1 cellular context compared by ENCODE assay signal in the genomic region with DNA sequence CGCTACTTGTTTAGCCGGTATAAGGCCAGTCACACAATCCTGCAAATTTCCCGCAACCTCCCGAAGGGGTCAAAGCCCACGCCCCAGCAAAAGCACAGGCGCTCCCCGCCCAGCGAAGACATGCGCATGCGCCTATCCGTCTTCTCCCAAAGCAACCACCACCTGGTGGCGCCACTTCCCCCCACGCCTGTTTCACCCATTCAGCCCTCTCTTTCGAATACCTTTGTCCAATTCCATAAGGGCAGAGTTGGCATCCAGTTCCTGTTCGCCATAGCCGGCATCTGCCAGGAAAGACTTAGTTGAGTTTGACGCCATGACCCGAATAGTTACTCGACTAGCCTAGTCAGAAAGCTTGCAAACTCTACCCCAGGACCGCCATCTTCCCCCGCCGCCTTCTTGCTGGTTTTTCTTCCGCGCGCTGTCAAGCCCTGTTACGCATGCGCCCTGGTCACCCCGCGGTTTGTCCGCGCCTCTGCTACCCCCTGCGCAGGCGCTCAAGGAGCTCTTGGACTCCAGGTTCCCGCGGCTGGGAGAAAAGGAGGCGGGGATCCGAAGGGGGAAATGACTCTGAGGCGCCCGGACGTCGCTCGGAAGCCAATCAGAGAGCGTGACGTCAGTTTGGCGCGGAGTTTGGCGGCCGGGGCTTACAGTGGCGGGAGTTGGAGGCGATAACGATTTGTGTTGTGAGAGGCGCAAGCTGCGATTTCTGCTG.
TF ChIP-seq lines count a peak whose summit lies in the region.

A gene with protein sequence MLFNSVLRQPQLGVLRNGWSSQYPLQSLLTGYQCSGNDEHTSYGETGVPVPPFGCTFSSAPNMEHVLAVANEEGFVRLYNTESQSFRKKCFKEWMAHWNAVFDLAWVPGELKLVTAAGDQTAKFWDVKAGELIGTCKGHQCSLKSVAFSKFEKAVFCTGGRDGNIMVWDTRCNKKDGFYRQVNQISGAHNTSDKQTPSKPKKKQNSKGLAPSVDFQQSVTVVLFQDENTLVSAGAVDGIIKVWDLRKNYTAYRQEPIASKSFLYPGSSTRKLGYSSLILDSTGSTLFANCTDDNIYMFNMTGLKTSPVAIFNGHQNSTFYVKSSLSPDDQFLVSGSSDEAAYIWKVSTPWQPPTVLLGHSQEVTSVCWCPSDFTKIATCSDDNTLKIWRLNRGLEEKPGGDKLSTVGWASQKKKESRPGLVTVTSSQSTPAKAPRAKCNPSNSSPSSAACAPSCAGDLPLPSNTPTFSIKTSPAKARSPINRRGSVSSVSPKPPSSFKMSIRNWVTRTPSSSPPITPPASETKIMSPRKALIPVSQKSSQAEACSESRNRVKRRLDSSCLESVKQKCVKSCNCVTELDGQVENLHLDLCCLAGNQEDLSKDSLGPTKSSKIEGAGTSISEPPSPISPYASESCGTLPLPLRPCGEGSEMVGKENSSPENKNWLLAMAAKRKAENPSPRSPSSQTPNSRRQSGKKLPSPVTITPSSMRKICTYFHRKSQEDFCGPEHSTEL (plus strand): TSS at position 626 of the 712 bp plus-strand sequence. CDS start 143 bp downstream, outside the sequence.
A gene with protein sequence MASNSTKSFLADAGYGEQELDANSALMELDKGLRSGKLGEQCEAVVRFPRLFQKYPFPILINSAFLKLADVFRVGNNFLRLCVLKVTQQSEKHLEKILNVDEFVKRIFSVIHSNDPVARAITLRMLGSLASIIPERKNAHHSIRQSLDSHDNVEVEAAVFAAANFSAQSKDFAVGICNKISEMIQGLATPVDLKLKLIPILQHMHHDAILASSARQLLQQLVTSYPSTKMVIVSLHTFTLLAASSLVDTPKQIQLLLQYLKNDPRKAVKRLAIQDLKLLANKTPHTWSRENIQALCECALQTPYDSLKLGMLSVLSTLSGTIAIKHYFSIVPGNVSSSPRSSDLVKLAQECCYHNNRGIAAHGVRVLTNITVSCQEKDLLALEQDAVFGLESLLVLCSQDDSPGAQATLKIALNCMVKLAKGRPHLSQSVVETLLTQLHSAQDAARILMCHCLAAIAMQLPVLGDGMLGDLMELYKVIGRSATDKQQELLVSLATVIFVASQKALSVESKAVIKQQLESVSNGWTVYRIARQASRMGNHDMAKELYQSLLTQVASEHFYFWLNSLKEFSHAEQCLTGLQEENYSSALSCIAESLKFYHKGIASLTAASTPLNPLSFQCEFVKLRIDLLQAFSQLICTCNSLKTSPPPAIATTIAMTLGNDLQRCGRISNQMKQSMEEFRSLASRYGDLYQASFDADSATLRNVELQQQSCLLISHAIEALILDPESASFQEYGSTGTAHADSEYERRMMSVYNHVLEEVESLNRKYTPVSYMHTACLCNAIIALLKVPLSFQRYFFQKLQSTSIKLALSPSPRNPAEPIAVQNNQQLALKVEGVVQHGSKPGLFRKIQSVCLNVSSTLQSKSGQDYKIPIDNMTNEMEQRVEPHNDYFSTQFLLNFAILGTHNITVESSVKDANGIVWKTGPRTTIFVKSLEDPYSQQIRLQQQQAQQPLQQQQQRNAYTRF (minus strand): TSS at position 435 of the 712 bp plus-strand sequence. CDS start 120 bp downstream, at position 315.

TF ChIP-seq in HepG2, 621 proteins besides CTCF, POLR2A, EP300 and RAD21 (continued from another document and continues in another):
- TF ChIP-seq, protein P1, sequence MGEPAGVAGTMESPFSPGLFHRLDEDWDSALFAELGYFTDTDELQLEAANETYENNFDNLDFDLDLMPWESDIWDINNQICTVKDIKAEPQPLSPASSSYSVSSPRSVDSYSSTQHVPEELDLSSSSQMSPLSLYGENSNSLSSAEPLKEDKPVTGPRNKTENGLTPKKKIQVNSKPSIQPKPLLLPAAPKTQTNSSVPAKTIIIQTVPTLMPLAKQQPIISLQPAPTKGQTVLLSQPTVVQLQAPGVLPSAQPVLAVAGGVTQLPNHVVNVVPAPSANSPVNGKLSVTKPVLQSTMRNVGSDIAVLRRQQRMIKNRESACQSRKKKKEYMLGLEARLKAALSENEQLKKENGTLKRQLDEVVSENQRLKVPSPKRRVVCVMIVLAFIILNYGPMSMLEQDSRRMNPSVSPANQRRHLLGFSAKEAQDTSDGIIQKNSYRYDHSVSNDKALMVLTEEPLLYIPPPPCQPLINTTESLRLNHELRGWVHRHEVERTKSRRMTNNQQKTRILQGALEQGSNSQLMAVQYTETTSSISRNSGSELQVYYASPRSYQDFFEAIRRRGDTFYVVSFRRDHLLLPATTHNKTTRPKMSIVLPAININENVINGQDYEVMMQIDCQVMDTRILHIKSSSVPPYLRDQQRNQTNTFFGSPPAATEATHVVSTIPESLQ (CRISPR knock-in tag; conservative IDR thresholded peaks at IDR 0.05): 0 out of 2 replicates have a peak, but pooled peaks have one; percentile 63
- TF ChIP-seq DMAP1 (CRISPR knock-in tag; IDR thresholded peaks at IDR 0.05): peak; percentile 93
- TF ChIP-seq, protein P2, sequence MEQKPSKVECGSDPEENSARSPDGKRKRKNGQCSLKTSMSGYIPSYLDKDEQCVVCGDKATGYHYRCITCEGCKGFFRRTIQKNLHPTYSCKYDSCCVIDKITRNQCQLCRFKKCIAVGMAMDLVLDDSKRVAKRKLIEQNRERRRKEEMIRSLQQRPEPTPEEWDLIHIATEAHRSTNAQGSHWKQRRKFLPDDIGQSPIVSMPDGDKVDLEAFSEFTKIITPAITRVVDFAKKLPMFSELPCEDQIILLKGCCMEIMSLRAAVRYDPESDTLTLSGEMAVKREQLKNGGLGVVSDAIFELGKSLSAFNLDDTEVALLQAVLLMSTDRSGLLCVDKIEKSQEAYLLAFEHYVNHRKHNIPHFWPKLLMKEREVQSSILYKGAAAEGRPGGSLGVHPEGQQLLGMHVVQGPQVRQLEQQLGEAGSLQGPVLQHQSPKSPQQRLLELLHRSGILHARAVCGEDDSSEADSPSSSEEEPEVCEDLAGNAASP (CRISPR knock-in tag; IDR thresholded peaks at IDR 0.05; ENCODE audit: borderline replicate concordance): peak; percentile 39; the same call in 1 of the 2 replicates
- TF ChIP-seq, protein P3, sequence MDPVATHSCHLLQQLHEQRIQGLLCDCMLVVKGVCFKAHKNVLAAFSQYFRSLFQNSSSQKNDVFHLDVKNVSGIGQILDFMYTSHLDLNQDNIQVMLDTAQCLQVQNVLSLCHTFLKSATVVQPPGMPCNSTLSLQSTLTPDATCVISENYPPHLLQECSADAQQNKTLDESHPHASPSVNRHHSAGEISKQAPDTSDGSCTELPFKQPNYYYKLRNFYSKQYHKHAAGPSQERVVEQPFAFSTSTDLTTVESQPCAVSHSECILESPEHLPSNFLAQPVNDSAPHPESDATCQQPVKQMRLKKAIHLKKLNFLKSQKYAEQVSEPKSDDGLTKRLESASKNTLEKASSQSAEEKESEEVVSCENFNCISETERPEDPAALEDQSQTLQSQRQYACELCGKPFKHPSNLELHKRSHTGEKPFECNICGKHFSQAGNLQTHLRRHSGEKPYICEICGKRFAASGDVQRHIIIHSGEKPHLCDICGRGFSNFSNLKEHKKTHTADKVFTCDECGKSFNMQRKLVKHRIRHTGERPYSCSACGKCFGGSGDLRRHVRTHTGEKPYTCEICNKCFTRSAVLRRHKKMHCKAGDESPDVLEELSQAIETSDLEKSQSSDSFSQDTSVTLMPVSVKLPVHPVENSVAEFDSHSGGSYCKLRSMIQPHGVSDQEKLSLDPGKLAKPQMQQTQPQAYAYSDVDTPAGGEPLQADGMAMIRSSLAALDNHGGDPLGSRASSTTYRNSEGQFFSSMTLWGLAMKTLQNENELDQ (CRISPR knock-in tag; IDR thresholded peaks at IDR 0.05; ENCODE audit: borderline replicate concordance): no peak
- TF ChIP-seq KAT2B (IDR thresholded peaks at IDR 0.05; ENCODE audit: borderline replicate concordance, low read depth, low read length): no peak; the same call in 1 of the 2 replicates
- TF ChIP-seq ARNT (IDR thresholded peaks at IDR 0.05): no peak
- TF ChIP-seq AGO2 (optimal IDR thresholded peaks at IDR 0.05; ENCODE audit: low read depth, low read length): no peak
- TF ChIP-seq, protein P4, sequence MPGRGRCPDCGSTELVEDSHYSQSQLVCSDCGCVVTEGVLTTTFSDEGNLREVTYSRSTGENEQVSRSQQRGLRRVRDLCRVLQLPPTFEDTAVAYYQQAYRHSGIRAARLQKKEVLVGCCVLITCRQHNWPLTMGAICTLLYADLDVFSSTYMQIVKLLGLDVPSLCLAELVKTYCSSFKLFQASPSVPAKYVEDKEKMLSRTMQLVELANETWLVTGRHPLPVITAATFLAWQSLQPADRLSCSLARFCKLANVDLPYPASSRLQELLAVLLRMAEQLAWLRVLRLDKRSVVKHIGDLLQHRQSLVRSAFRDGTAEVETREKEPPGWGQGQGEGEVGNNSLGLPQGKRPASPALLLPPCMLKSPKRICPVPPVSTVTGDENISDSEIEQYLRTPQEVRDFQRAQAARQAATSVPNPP (CRISPR knock-in tag; IDR thresholded peaks at IDR 0.05): 0 out of 2 replicates have a peak, but pooled peaks have one; percentile 61
- TF ChIP-seq SRY (CRISPR knock-in tag; IDR thresholded peaks at IDR 0.05): no peak
- no peak for TF ChIP-seq MLLT10 (CRISPR knock-in tag; IDR thresholded peaks at IDR 0.05)
- TF ChIP-seq ATF7 (IDR thresholded peaks at IDR 0.05): peak; percentile 67
- TF ChIP-seq ATF7 (CRISPR knock-in tag; IDR thresholded peaks at IDR 0.05): no peak
- TF ChIP-seq, protein P5, sequence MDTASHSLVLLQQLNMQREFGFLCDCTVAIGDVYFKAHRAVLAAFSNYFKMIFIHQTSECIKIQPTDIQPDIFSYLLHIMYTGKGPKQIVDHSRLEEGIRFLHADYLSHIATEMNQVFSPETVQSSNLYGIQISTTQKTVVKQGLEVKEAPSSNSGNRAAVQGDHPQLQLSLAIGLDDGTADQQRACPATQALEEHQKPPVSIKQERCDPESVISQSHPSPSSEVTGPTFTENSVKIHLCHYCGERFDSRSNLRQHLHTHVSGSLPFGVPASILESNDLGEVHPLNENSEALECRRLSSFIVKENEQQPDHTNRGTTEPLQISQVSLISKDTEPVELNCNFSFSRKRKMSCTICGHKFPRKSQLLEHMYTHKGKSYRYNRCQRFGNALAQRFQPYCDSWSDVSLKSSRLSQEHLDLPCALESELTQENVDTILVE (CRISPR knock-in tag; IDR thresholded peaks at IDR 0.05): no peak; the same call in 1 of the 2 replicates
- TF ChIP-seq SMC3 (IDR thresholded peaks at IDR 0.05; ENCODE audit: low read length): no peak
- peak; percentile 70; the same call in 1 of the 2 replicates for TF ChIP-seq ZNF430 (CRISPR knock-in tag; IDR thresholded peaks at IDR 0.05)
- no peak for TF ChIP-seq ZNF839 (CRISPR knock-in tag; IDR thresholded peaks at IDR 0.05; ENCODE audit: borderline replicate concordance)
- TF ChIP-seq, protein P6, sequence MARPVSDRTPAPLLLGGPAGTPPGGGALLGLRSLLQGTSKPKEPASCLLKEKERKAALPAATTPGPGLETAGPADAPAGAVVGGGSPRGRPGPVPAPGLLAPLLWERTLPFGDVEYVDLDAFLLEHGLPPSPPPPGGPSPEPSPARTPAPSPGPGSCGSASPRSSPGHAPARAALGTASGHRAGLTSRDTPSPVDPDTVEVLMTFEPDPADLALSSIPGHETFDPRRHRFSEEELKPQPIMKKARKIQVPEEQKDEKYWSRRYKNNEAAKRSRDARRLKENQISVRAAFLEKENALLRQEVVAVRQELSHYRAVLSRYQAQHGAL (CRISPR knock-in tag; IDR thresholded peaks at IDR 0.05; ENCODE audit: not compliant biosample characterization): no peak
- no peak for TF ChIP-seq SP1 (IDR thresholded peaks at IDR 0.05)
- 0 out of 2 replicates have a peak, but pooled peaks have one; percentile 24 for TF ChIP-seq SP1 (CRISPR knock-in tag; IDR thresholded peaks at IDR 0.05)
- TF ChIP-seq MEIS1 (CRISPR knock-in tag; IDR thresholded peaks at IDR 0.05; ENCODE audit: borderline replicate concordance): 0 out of 2 replicates have a peak, but pooled peaks have one; percentile 39
- 0 out of 2 replicates have a peak, but pooled peaks have one; percentile 36 for TF ChIP-seq LCORL (IDR thresholded peaks at IDR 0.05)
- TF ChIP-seq LCORL (CRISPR knock-in tag; IDR thresholded peaks at IDR 0.05): 0 out of 2 replicates have a peak, but pooled peaks have one; percentile 44
- TF ChIP-seq ZFYVE20 (CRISPR knock-in tag; IDR thresholded peaks at IDR 0.05; ENCODE audit: borderline replicate concordance, low read depth): 0 out of 2 replicates have a peak, but pooled peaks have one; percentile 42
- peak; percentile 88; the same call in 1 of the 2 replicates for TF ChIP-seq ARID2 (CRISPR knock-in tag; IDR thresholded peaks at IDR 0.05; ENCODE audit: borderline replicate concordance)
- TF ChIP-seq TP53 (CRISPR knock-in tag; conservative IDR thresholded peaks at IDR 0.05): peak; percentile 36; the same call in 1 of the 2 replicates
- TF ChIP-seq, protein P7, sequence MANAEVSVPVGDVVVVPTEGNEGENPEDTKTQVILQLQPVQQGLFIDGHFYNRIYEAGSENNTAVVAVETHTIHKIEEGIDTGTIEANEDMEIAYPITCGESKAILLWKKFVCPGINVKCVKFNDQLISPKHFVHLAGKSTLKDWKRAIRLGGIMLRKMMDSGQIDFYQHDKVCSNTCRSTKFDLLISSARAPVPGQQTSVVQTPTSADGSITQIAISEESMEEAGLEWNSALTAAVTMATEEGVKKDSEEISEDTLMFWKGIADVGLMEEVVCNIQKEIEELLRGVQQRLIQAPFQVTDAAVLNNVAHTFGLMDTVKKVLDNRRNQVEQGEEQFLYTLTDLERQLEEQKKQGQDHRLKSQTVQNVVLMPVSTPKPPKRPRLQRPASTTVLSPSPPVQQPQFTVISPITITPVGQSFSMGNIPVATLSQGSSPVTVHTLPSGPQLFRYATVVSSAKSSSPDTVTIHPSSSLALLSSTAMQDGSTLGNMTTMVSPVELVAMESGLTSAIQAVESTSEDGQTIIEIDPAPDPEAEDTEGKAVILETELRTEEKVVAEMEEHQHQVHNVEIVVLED (CRISPR knock-in tag; IDR thresholded peaks at IDR 0.05; ENCODE audit: borderline replicate concordance): peak; percentile 86
- TF ChIP-seq PPARG (CRISPR knock-in tag; conservative IDR thresholded peaks at IDR 0.05): peak; percentile 11; the same call in 1 of the 2 replicates
- TF ChIP-seq NAIF1 (CRISPR knock-in tag; IDR thresholded peaks at IDR 0.05; ENCODE audit: borderline replicate concordance): peak; percentile 73
- TF ChIP-seq CAMTA2 (CRISPR knock-in tag; IDR thresholded peaks at IDR 0.05; ENCODE audit: borderline replicate concordance): no peak
- no peak for TF ChIP-seq NRL (CRISPR knock-in tag; IDR thresholded peaks at IDR 0.05; ENCODE audit: borderline replicate concordance)
